Comparison of ENCODE assay signal across 9 cellular contexts in genomic region chr21:38831526-38832467, GRCh38. TPM values are rescaled to one million over a fixed set of nuclear protein-coding genes. Genes with fewer than 3 reads are reported as not detected.
DNase-seq lines count a peak whose midpoint lies in the region; ATAC-seq and TF ChIP-seq lines count a peak whose summit lies in the region.
"Had no signal": no experiment of that assay in that cellular context is flagged by ENCODE, and none has a peak within 500 bp of the region (broad histone marks: within the 10 kb centered on the region; RNA-seq: fewer than 3 reads in every experiment).

No MANE protein-coding gene starts in this region.

- peaks cover 6% of the 10 kb centered on the region for H3K27me3 Mint-ChIP-seq in activated CD4-positive, alpha-beta memory T cell treated with anti-CD3 and anti-CD28 coated beads for 36 hours

- H3K9me3 ChIP-seq in HEK293 (ENCODE audit: control insufficient read depth, insufficient read depth, low read depth, low read length) (no peaks in the 10 kb centered on the region; the same call in 1 of the 2 replicates), skeletal muscle satellite cell (replicated peaks; ENCODE audit: low read length) (no peaks in the 10 kb centered on the region)

- CTCF ChIA-PET in HEK293 (lab: Yijun Ruan, JAX) (interaction anchor here (0.5 to 1.0 kb wide), 4 partner anchors 44 to 141 kb away, joined by 3 to 4 read pairs (median 3); no protein-coding TSS in a partner anchor), HEK293T (lab: Yijun Ruan, JAX) (no interaction called here)
- CTCF ChIA-PET in activated CD4-positive, alpha-beta memory T cell treated with anti-CD3 and anti-CD28 coated beads for 36 hours (lab: Charles Lee) = interaction anchor here (0.9 to 1.0 kb wide), 2 partner anchors 23 to 25 kb away, joined by 3 read pairs; no protein-coding TSS in a partner anchor

- peak overlapping the region; percentile 7 for H3K4me2 ChIP-seq in skeletal muscle satellite cell (ENCODE audit: low read length)

- H3K4me1 ChIP-seq in HEK293 (ENCODE audit: control insufficient read depth, insufficient read depth, low read length) = no peaks in the 10 kb centered on the region
- H3K4me1 ChIP-seq in skeletal muscle satellite cell (ENCODE audit: control insufficient read depth, insufficient read depth, low read length) = peaks cover 15% of the 10 kb centered on the region

- peaks cover 3% of the 10 kb centered on the region for H3K36me3 Mint-ChIP-seq in activated CD4-positive, alpha-beta memory T cell treated with anti-CD3 and anti-CD28 coated beads for 36 hours
- H3K36me3 Mint-ChIP-seq: activated naive CD8-positive, alpha-beta T cell treated with anti-CD3 and anti-CD28 coated beads, Interleukin-2, amount 10 ng/mL, durations not matched to agents 7 days and 5 days had no signal

- H3K36me3 ChIP-seq in HEK293 (ENCODE audit: control insufficient read depth in 2 of 2, insufficient read depth in 1 of 2, low read length in 2 of 2) (no peaks in the 10 kb centered on the region), skeletal muscle satellite cell (ENCODE audit: insufficient read depth, low read length) (no peaks in the 10 kb centered on the region)

- DNase-seq in LNCaP clone FGC (ENCODE audit: low read depth) (peak; percentile 28), glomerular visceral epithelial cell (ENCODE audit: extremely low spot score) (peak; percentile 92), HEK293T (ENCODE audit: extremely low spot score) (no peak), COLO668 (lab: John Stamatoyannopoulos, UW; ENCODE audit: unreplicated experiment) (no peak)
- peak; percentile 76 for DNase-seq in activated CD4-positive, alpha-beta memory T cell treated with anti-CD3 and anti-CD28 coated beads for 36 hours
- DNase-seq: activated naive CD8-positive, alpha-beta T cell treated with anti-CD3 and anti-CD28 coated beads, Interleukin-2, amount 10 ng/mL, durations not matched to agents 7 days and 5 days had no signal

- H3K4me3 Mint-ChIP-seq in activated CD4-positive, alpha-beta memory T cell treated with anti-CD3 and anti-CD28 coated beads for 36 hours = no peak overlapping the region
- H3K4me3 Mint-ChIP-seq: activated naive CD8-positive, alpha-beta T cell treated with anti-CD3 and anti-CD28 coated beads, Interleukin-2, amount 10 ng/mL, durations not matched to agents 7 days and 5 days had no signal

- peak; percentile 84 for ATAC-seq in GM18498 (IDR thresholded peaks at IDR 0.05; ENCODE audit: unreplicated experiment)

- peak overlapping the region; percentile 24 for H3K9ac ChIP-seq in skeletal muscle satellite cell (ENCODE audit: low read depth, low read length)

- TF ChIP-seq CTCF in HEK293 (tag by site-specific recombination; IDR thresholded peaks at IDR 0.05) (no peak), LNCaP clone FGC (IDR thresholded peaks at IDR 0.05; ENCODE audit: control insufficient read depth, extremely low read depth, insufficient read depth) (no peak)

- H3K4me3 ChIP-seq in HEK293 (ENCODE audit: low read depth, low read length) = no peak overlapping the region
- no peak overlapping the region for H3K4me3 ChIP-seq in LNCaP clone FGC (ENCODE audit: low read depth, low read length)
- H3K4me3 ChIP-seq in skeletal muscle satellite cell (ENCODE audit: low read length) = no peak overlapping the region

- H3K4me1 Mint-ChIP-seq in activated CD4-positive, alpha-beta memory T cell treated with anti-CD3 and anti-CD28 coated beads for 36 hours (ENCODE audit: low read depth) = peaks cover 16% of the 10 kb centered on the region

- no peaks in the 10 kb centered on the region for H3K27me3 ChIP-seq in skeletal muscle satellite cell (ENCODE audit: control insufficient read depth, insufficient read depth, low read length)

- intact Hi-C loops in activated CD4-positive, alpha-beta memory T cell treated with anti-CD3 and anti-CD28 coated beads for 36 hours (cut with micrococcal nuclease) = loop anchor here (1.0 to 10.0 kb wide), 5 partner anchors 8 to 153 kb away; no protein-coding TSS in a partner anchor

- POLR2A ChIA-PET in HEK293 (lab: Yijun Ruan, JAX) (no interaction called here), HEK293T (lab: Yijun Ruan, JAX) (interaction anchor here (0.6 kb wide), 1 partner anchor 8 kb away, joined by 3 read pairs; no protein-coding TSS in a partner anchor)
- POLR2A ChIA-PET in activated CD4-positive, alpha-beta memory T cell treated with anti-CD3 and anti-CD28 coated beads for 36 hours (lab: Charles Lee) = interaction anchor here (0.9 to 1.0 kb wide), 2 partner anchors 18 to 352 kb away, joined by 3 read pairs; no protein-coding TSS in a partner anchor

- H3K27ac ChIP-seq in HEK293 (ENCODE audit: extremely low read depth, low read depth, low read length) = no peak overlapping the region

- H3K27ac Mint-ChIP-seq in activated CD4-positive, alpha-beta memory T cell treated with anti-CD3 and anti-CD28 coated beads for 36 hours = peak overlapping the region; percentile 69

- H3K9me3 Mint-ChIP-seq in activated CD4-positive, alpha-beta memory T cell treated with anti-CD3 and anti-CD28 coated beads for 36 hours = peaks cover 7% of the 10 kb centered on the region
- H3K9me3 Mint-ChIP-seq: activated naive CD8-positive, alpha-beta T cell treated with anti-CD3 and anti-CD28 coated beads, Interleukin-2, amount 10 ng/mL, durations not matched to agents 7 days and 5 days had no signal

TF ChIP-seq in HEK293, 187 proteins besides CTCF, POLR2A, EP300 and RAD21 (continues in another document):
- TF ChIP-seq PRDM10 (tag by site-specific recombination; IDR thresholded peaks at IDR 0.05) = peak; percentile 70

TF ChIP-seq in HEK293T, 16 proteins besides CTCF, POLR2A, EP300 and RAD21:
- TF ChIP-seq NFRKB (IDR thresholded peaks at IDR 0.05) (no peak), FOXA1 (IDR thresholded peaks at IDR 0.05) (no peak), ARNT (IDR thresholded peaks at IDR 0.05) (no peak)

RNA-seq across cellular contexts. Expression of gene ETS2, which starts 26.1 kb away (rescaled TPM):
- total RNA-seq in activated CD4-positive, alpha-beta memory T cell treated with anti-CD3 and anti-CD28 coated beads for 36 hours = 10 to 100 TPM; 22.1 to 25.0 TPM
- total RNA-seq in skeletal muscle satellite cell (2012; rRNA removed) = 6.3 and 7.4 TPM in 2 replicates

Comparison
In these comparisons a context has a peak if more than half of its experiments do, and no peak if none do; other contexts are left out.
1. DNase-seq: peak in LNCaP clone FGC (single experiment), activated CD4-positive, alpha-beta memory T cell treated with anti-CD3 and anti-CD28 coated beads for 36 hours (single experiment) and glomerular visceral epithelial cell (single experiment); none in HEK293T (single experiment) and COLO668 (single experiment).